In genomic region chr13:110713981-110714797, GRCh38 we compare ENCODE assay signal across 8 cellular contexts. TPM values are rescaled to one million over a fixed set of nuclear protein-coding genes. Genes with fewer than 3 reads are reported as not detected.
DNase-seq lines count a peak whose midpoint lies in the region; ATAC-seq and TF ChIP-seq lines count a peak whose summit lies in the region.

No MANE protein-coding gene starts in this region.

- in situ Hi-C loops in transverse colon (cut with MboI; ENCODE audit: low pct_ligation_motif_present in 1 of 4, low pct_unique_long_range_greater_than_20kb in 1 of 4, low sequenced_read_pairs in 3 of 4) = loop anchor here in 2 of 4 donors (25.0 kb wide), 3 partner anchors 102 to 448 kb away; partner anchors contain the start of genes ANKRD10 (in 2 of the 2) and NAXD (in 1 of the 2)

- peaks cover 29% of the 10 kb centered on the region for H3K4me1 Mint-ChIP-seq in activated naive CD4-positive, alpha-beta T cell treated with anti-CD3 and anti-CD28 coated beads, Interleukin-2, amount 50 U/mL, for 24 hours

- ATAC-seq in RWPE2 (ENCODE audit: low read depth) (no peak), Right ventricle myocardium superior (ENCODE audit: poor library complexity) (no peak)

- WGBS in transverse colon (ENCODE audit: low coverage in 1 of 2), 2 donors = 0% methylated on average over 80 of the region's 86 CpGs; no CpG with 5 or more reads in 1 of the 2 donors

- H3K36me3 Mint-ChIP-seq in activated naive CD4-positive, alpha-beta T cell treated with anti-CD3 and anti-CD28 coated beads, Interleukin-2, amount 50 U/mL, for 24 hours = no peaks in the 10 kb centered on the region

- peaks cover 4% of the 10 kb centered on the region for H3K4me1 ChIP-seq in RWPE2 (ENCODE audit: insufficient read depth, poor library complexity, severe bottlenecking)
- peaks cover 11 to 35% (median 30%) of the 10 kb centered on the region in 4 donors for H3K4me1 ChIP-seq in transverse colon

- TF ChIP-seq EP300 in transverse colon (IDR thresholded peaks at IDR 0.05; ENCODE audit: low read depth) = no peak

- peak overlapping the region; percentile 83 for H3K27ac ChIP-seq in RWPE2 (ENCODE audit: poor library complexity, severe bottlenecking)
- H3K27ac ChIP-seq in transverse colon = peak overlapping the region; percentile 99 to 100 (median 100)

- intact Hi-C loops in Right ventricle myocardium superior (cut with DNase I) (loop anchor here (10.0 kb wide), 1 partner anchor 201 kb away; the partner anchor contains the start of gene ANKRD10), posterior cingulate gyrus (cut with DNase I) (loop anchor here (2.0 kb wide), 1 partner anchor 201 kb away; the partner anchor contains the start of gene ANKRD10), transverse colon (cut with DNase I; ENCODE audit: low total_unique reads) (loop anchor here (5.0 kb wide), 1 partner anchor 203 kb away; the partner anchor contains the start of gene ANKRD10)

- H3K27me3 Mint-ChIP-seq in activated naive CD4-positive, alpha-beta T cell treated with anti-CD3 and anti-CD28 coated beads, Interleukin-2, amount 50 U/mL, for 24 hours = no peaks in the 10 kb centered on the region

- no peaks in the 10 kb centered on the region for H3K27me3 ChIP-seq in RWPE2 (ENCODE audit: insufficient read depth, poor library complexity, severe bottlenecking)
- H3K27me3 ChIP-seq in transverse colon = no peaks in the 10 kb centered on the region

- H3K36me3 ChIP-seq in RWPE2 (ENCODE audit: low read depth) (no peaks in the 10 kb centered on the region), transverse colon (no peaks in the 10 kb centered on the region)

- peak overlapping the region; percentile 72 for H3K4me3 ChIP-seq in RWPE2 (ENCODE audit: severe bottlenecking)
- H3K4me3 ChIP-seq in transverse colon = peak overlapping the region; percentile 65 to 92 (median 87)

- H3K9me3 ChIP-seq in RWPE2 (ENCODE audit: severe bottlenecking) (no peaks in the 10 kb centered on the region), transverse colon (no peaks in the 10 kb centered on the region)

- DNase-seq in NCI-H748 (lab: John Stamatoyannopoulos, UW; ENCODE audit: unreplicated experiment) (peak; percentile 62), NCI-H748 treated with DMSO at 0.1 percent for 48 hours (lab: John Stamatoyannopoulos, UW) (no peak), RWPE2 (ENCODE audit: low spot score) (peak; percentile 64), Right ventricle myocardium superior (peak; percentile 65), posterior cingulate gyrus (peak; percentile 25 to 90 (median 50)), transverse colon (peak; percentile 65), DMS114 treated with DMSO at 0.1 percent for 48 hours (lab: John Stamatoyannopoulos, UW; ENCODE audit: unreplicated experiment) (no peak)

- H3K27ac Mint-ChIP-seq in activated naive CD4-positive, alpha-beta T cell treated with anti-CD3 and anti-CD28 coated beads, Interleukin-2, amount 50 U/mL, for 24 hours = peak overlapping the region; percentile 77

- peak overlapping the region; percentile 97 for H3K4me3 Mint-ChIP-seq in activated naive CD4-positive, alpha-beta T cell treated with anti-CD3 and anti-CD28 coated beads, Interleukin-2, amount 50 U/mL, for 24 hours

- TF ChIP-seq POLR2A in transverse colon (IDR thresholded peaks at IDR 0.05) = no peak

- no peaks in the 10 kb centered on the region for H3K9me3 Mint-ChIP-seq in activated naive CD4-positive, alpha-beta T cell treated with anti-CD3 and anti-CD28 coated beads, Interleukin-2, amount 50 U/mL, for 24 hours

- TF ChIP-seq CTCF in RWPE2 (IDR thresholded peaks at IDR 0.05; ENCODE audit: poor library complexity, severe bottlenecking) = peak; percentile 14
- no peak for TF ChIP-seq CTCF in transverse colon (IDR thresholded peaks at IDR 0.05)

RNA-seq across cellular contexts. Expression of gene ING1, which starts 0.7 kb away (rescaled TPM):
- total RNA-seq in Right ventricle myocardium superior (6.6 TPM), transverse colon (10 to 100 TPM; 14.9 to 35.5 (median 25.8) TPM)

RNA-seq across cellular contexts. Expression of gene CARS2, which starts 8.3 kb away (rescaled TPM):
- total RNA-seq in Right ventricle myocardium superior (55.3 TPM), transverse colon (100 to 1,000 TPM in 1 of 4 donors, 10 to 100 TPM in 3; 35.2 to 152 (median 56.2) TPM)

Comparison
In these comparisons a context has a peak if more than half of its experiments do, and no peak if none do; other contexts are left out.
1. DNase-seq: peak in NCI-H748 (single experiment), RWPE2 (single experiment), Right ventricle myocardium superior (single experiment), posterior cingulate gyrus (10 of 10) and transverse colon (single experiment); none in NCI-H748 treated with DMSO at 0.1 percent for 48 hours (single experiment) and DMS114 treated with DMSO at 0.1 percent for 48 hours (single experiment).